ENCODE assay signal across 1 cellular context in the genomic region with DNA sequence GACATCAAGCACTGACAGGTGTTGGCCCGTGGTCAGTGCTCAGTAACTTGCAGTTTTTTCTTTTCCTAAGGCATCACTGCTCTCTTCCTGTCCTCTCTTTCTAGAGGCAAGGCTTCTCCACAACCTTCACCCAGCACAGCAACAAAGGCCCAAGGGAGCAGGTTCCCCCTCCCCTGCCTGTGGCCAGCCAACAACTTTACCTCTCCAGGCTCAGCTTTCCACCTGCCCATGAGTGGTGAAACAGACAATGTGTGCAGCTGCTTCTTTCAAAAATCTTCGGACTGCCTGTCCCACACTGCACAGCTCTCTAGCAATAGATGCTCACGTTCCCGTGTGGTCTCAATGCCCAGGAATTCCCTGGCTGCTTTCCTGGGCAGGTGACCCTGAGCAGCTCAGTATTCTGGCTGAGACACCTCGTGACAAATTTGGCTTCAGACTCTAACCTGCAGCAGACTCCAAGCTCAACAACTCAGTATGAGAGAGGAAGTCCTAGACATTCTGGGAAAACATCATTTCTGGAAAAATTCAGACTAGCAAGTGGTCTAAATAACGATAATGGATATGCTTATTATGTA.
TF ChIP-seq lines count a peak whose summit lies in the region.

No MANE protein-coding gene starts in this region.

TF ChIP-seq in H1, 55 proteins besides CTCF, POLR2A, EP300 and RAD21:
- TF ChIP-seq SAP30 (IDR thresholded peaks at IDR 0.05; ENCODE audit: insufficient read depth, insufficient replicate concordance, low read length) (no peak), CBX5 (IDR thresholded peaks at IDR 0.05; ENCODE audit: low read depth, low read length) (no peak), YY1 (IDR thresholded peaks at IDR 0.05; ENCODE audit: low read depth, low read length) (no peak), RNF2 (IDR thresholded peaks at IDR 0.05; ENCODE audit: borderline replicate concordance, low read depth, low read length, missing control alignments, poor library complexity, severe bottlenecking) (no peak), KDM4A (IDR thresholded peaks at IDR 0.05; ENCODE audit: low read depth, low read length, severe bottlenecking) (no peak), KDM1A (IDR thresholded peaks at IDR 0.05; ENCODE audit: borderline replicate concordance, low read length) (no peak), RFX5 (IDR thresholded peaks at IDR 0.05; ENCODE audit: borderline replicate concordance, low read depth, low read length) (no peak), GTF2F1 (IDR thresholded peaks at IDR 0.05; ENCODE audit: borderline replicate concordance, low read depth, low read length) (no peak), NRF1 (IDR thresholded peaks at IDR 0.05; ENCODE audit: low read depth, low read length) (no peak)
- TF ChIP-seq, protein P1, sequence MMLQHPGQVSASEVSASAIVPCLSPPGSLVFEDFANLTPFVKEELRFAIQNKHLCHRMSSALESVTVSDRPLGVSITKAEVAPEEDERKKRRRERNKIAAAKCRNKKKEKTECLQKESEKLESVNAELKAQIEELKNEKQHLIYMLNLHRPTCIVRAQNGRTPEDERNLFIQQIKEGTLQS (IDR thresholded peaks at IDR 0.05; ENCODE audit: insufficient read depth, low read depth, low read length), result no peak
